8 cellular contexts compared by ENCODE assay signal in genomic region chr5:177509361-177509951, GRCh38. TPM values are rescaled to one million over a fixed set of nuclear protein-coding genes. Genes with fewer than 3 reads are reported as not detected.
DNase-seq lines count a peak whose midpoint lies in the region; ATAC-seq and TF ChIP-seq lines count a peak whose summit lies in the region.

A gene with protein sequence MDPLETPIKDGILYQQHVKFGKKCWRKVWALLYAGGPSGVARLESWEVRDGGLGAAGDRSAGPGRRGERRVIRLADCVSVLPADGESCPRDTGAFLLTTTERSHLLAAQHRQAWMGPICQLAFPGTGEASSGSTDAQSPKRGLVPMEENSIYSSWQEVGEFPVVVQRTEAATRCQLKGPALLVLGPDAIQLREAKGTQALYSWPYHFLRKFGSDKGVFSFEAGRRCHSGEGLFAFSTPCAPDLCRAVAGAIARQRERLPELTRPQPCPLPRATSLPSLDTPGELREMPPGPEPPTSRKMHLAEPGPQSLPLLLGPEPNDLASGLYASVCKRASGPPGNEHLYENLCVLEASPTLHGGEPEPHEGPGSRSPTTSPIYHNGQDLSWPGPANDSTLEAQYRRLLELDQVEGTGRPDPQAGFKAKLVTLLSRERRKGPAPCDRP (minus strand): TSS chr5:177509826. CDS start chr5:177509540, 286 bp downstream.

- peak within 1 kb of the TSS; percentile 51 for H3K27ac ChIP-seq in skeletal muscle tissue (ENCODE audit: low read depth, low read length)

- no peaks in the 10 kb centered on the region for H3K9me3 ChIP-seq in skeletal muscle tissue (ENCODE audit: control insufficient read depth in 3 of 3, low read length in 3 of 3)

- H3K9ac ChIP-seq in skeletal muscle tissue (ENCODE audit: low read depth in 1 of 3, low read length in 3 of 3) = peak within 1 kb of the TSS in 2 of 3 donors; percentile 64 to 67

- H3K4me1 ChIP-seq in skeletal muscle tissue (ENCODE audit: control insufficient read depth in 3 of 3, insufficient read depth in 3 of 3, low read length in 3 of 3) = peaks cover 10 to 27% (median 10%) of the 10 kb centered on the region in 3 donors

- DNase-seq in LHCN-M2 (ENCODE audit: low read depth) = peak; percentile 58
- no peak for DNase-seq in NCI-H69 (lab: John Stamatoyannopoulos, UW)
- DNase-seq in ureter (ENCODE audit: low spot score) = no peak
- DNase-seq in GM03348 (ENCODE audit: low spot score) = no peak

- peak within 1 kb of the TSS; percentile 51 to 58 (median 52) for H3K4me3 ChIP-seq in skeletal muscle tissue (ENCODE audit: low read length in 3 of 3)

- TF ChIP-seq POLR2A in GM19099 (IDR thresholded peaks at IDR 0.05; ENCODE audit: extremely low read depth, insufficient read length, low read depth) = peak; percentile 41

- ATAC-seq in esophagus mucosa (peak; percentile 15), SK-N-SH treated with all-trans-retinoic acid at 6 μM for 48 hours (no peak)

- no peaks in the 10 kb centered on the region for H3K27me3 ChIP-seq in skeletal muscle tissue (ENCODE audit: control insufficient read depth in 3 of 3, insufficient read depth in 3 of 3, low read length in 3 of 3)

- peaks cover 39 to 42% (median 40%) of the 10 kb centered on the region in 3 donors for H3K36me3 ChIP-seq in skeletal muscle tissue (ENCODE audit: control insufficient read depth in 3 of 3, insufficient read depth in 3 of 3, low read length in 3 of 3)

TF ChIP-seq in SK-N-SH treated with all-trans-retinoic acid at 6 μM for 48 hours, 23 proteins besides CTCF, POLR2A, EP300 and RAD21:
- TF ChIP-seq ZNF565 (CRISPR knock-in tag; conservative IDR thresholded peaks at IDR 0.05; ENCODE audit: low read depth) = no peak
- TF ChIP-seq, protein P1, sequence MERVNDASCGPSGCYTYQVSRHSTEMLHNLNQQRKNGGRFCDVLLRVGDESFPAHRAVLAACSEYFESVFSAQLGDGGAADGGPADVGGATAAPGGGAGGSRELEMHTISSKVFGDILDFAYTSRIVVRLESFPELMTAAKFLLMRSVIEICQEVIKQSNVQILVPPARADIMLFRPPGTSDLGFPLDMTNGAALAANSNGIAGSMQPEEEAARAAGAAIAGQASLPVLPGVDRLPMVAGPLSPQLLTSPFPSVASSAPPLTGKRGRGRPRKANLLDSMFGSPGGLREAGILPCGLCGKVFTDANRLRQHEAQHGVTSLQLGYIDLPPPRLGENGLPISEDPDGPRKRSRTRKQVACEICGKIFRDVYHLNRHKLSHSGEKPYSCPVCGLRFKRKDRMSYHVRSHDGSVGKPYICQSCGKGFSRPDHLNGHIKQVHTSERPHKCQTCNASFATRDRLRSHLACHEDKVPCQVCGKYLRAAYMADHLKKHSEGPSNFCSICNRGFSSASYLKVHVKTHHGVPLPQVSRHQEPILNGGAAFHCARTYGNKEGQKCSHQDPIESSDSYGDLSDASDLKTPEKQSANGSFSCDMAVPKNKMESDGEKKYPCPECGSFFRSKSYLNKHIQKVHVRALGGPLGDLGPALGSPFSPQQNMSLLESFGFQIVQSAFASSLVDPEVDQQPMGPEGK (CRISPR knock-in tag; IDR thresholded peaks at IDR 0.05; ENCODE audit: borderline replicate concordance) = no peak
- no peak for TF ChIP-seq ZNF70 (CRISPR knock-in tag; IDR thresholded peaks at IDR 0.05)
- TF ChIP-seq ZC3H10 (CRISPR knock-in tag; IDR thresholded peaks at IDR 0.05) = no peak
- TF ChIP-seq ISL1 (CRISPR knock-in tag; IDR thresholded peaks at IDR 0.05) = no peak
- no peak for TF ChIP-seq OSR1 (CRISPR knock-in tag; IDR thresholded peaks at IDR 0.05)
- no peak for TF ChIP-seq ZFP3 (CRISPR knock-in tag; IDR thresholded peaks at IDR 0.05)
- TF ChIP-seq ZNF8 (CRISPR knock-in tag; IDR thresholded peaks at IDR 0.05) = no peak
- TF ChIP-seq, protein P2, sequence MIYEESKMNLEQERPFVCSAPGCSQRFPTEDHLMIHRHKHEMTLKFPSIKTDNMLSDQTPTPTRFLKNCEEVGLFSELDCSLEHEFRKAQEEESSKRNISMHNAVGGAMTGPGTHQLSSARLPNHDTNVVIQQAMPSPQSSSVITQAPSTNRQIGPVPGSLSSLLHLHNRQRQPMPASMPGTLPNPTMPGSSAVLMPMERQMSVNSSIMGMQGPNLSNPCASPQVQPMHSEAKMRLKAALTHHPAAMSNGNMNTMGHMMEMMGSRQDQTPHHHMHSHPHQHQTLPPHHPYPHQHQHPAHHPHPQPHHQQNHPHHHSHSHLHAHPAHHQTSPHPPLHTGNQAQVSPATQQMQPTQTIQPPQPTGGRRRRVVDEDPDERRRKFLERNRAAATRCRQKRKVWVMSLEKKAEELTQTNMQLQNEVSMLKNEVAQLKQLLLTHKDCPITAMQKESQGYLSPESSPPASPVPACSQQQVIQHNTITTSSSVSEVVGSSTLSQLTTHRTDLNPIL (CRISPR knock-in tag; IDR thresholded peaks at IDR 0.05; ENCODE audit: low read depth) = no peak
- TF ChIP-seq PPARA (CRISPR knock-in tag; IDR thresholded peaks at IDR 0.05; ENCODE audit: borderline replicate concordance) = no peak
- no peak for TF ChIP-seq ARNTL (CRISPR knock-in tag; IDR thresholded peaks at IDR 0.05; ENCODE audit: borderline replicate concordance, low read depth)
- TF ChIP-seq POU6F1 (CRISPR knock-in tag; IDR thresholded peaks at IDR 0.05; ENCODE audit: borderline replicate concordance, low read depth) = no peak
- no peak for TF ChIP-seq ESRRG (CRISPR knock-in tag; IDR thresholded peaks at IDR 0.05)

RNA-seq across cellular contexts. Expression of the gene that starts here (rescaled TPM):
- total RNA-seq in LHCN-M2 (2014; rRNA removed) = 7.0 and 14.8 TPM in 2 replicates
- 11.0 TPM for polyA plus RNA-seq in LHCN-M2 (2012)
- 3.3 TPM for total RNA-seq in esophagus mucosa
- 5.7 TPM for total RNA-seq in skeletal muscle tissue
- 7.9 TPM for total RNA-seq in ureter
